In genomic region chr1:244970661-244971523, GRCh38 we compare ENCODE assay signal across 1 cellular context.
A peak's percentile ranks its signal among the peaks of the same experiment; 100 is the strongest.
TF ChIP-seq lines count a peak whose summit lies in the region.

No MANE protein-coding gene starts in this region.

TF ChIP-seq in HepG2, 621 proteins besides CTCF, POLR2A, EP300 and RAD21 (continued from another document and continues in another):
- TF ChIP-seq HMGXB3 (CRISPR knock-in tag; IDR thresholded peaks at IDR 0.05; ENCODE audit: borderline replicate concordance): no peak
- peak; percentile 70 for TF ChIP-seq ZNF331 (CRISPR knock-in tag; IDR thresholded peaks at IDR 0.05)
- peak; percentile 96 for TF ChIP-seq HNRNPK (IDR thresholded peaks at IDR 0.05; ENCODE audit: low read depth, low read length, poor library complexity, severe bottlenecking)
- TF ChIP-seq PAXIP1 (CRISPR knock-in tag; conservative IDR thresholded peaks at IDR 0.05): peak; percentile 56; the same call in 1 of the 2 replicates
- no peak for TF ChIP-seq ATF5 (CRISPR knock-in tag; IDR thresholded peaks at IDR 0.05; ENCODE audit: low read depth)
- TF ChIP-seq ZNF746 (CRISPR knock-in tag; IDR thresholded peaks at IDR 0.05): peak; percentile 93
- TF ChIP-seq TRAFD1 (CRISPR knock-in tag; IDR thresholded peaks at IDR 0.05; ENCODE audit: borderline replicate concordance): 0 out of 2 replicates have a peak, but pooled peaks have one; percentile 59
- peak; percentile 24; the same call in 1 of the 2 replicates for TF ChIP-seq DR1 (CRISPR knock-in tag; IDR thresholded peaks at IDR 0.05)
- no peak for TF ChIP-seq STAG1 (CRISPR knock-in tag; IDR thresholded peaks at IDR 0.05)
- no peak for TF ChIP-seq ZNF75D (CRISPR knock-in tag; IDR thresholded peaks at IDR 0.05; ENCODE audit: borderline replicate concordance)
- peak; percentile 9; the same call in 1 of the 2 replicates for TF ChIP-seq ATF2 (CRISPR knock-in tag; IDR thresholded peaks at IDR 0.05)
- TF ChIP-seq SAP130 (CRISPR knock-in tag; IDR thresholded peaks at IDR 0.05; ENCODE audit: low read depth): peak; percentile 61
- TF ChIP-seq TSC22D2 (CRISPR knock-in tag; IDR thresholded peaks at IDR 0.05; ENCODE audit: borderline replicate concordance): peak; percentile 85; the same call in 1 of the 2 replicates
- TF ChIP-seq ZNF83 (CRISPR knock-in tag; IDR thresholded peaks at IDR 0.05; ENCODE audit: borderline replicate concordance): no peak
- TF ChIP-seq ZNF672 (CRISPR knock-in tag; IDR thresholded peaks at IDR 0.05): no peak
- no peak for TF ChIP-seq ATF6 (CRISPR knock-in tag; conservative IDR thresholded peaks at IDR 0.05)
- TF ChIP-seq ZNF547 (CRISPR knock-in tag; IDR thresholded peaks at IDR 0.05): no peak; the same call in 1 of the 2 replicates
- TF ChIP-seq ZSCAN30 (CRISPR knock-in tag; IDR thresholded peaks at IDR 0.05): no peak
- no peak for TF ChIP-seq SNAPC5 (CRISPR knock-in tag; IDR thresholded peaks at IDR 0.05; ENCODE audit: borderline replicate concordance)
- no peak for TF ChIP-seq ZFAT (CRISPR knock-in tag; conservative IDR thresholded peaks at IDR 0.05)
- TF ChIP-seq ISX (CRISPR knock-in tag; conservative IDR thresholded peaks at IDR 0.05): no peak
- peak; percentile 35 for TF ChIP-seq ZNF883 (CRISPR knock-in tag; IDR thresholded peaks at IDR 0.05; ENCODE audit: not compliant biosample characterization)
- no peak for TF ChIP-seq ZNF597 (CRISPR knock-in tag; IDR thresholded peaks at IDR 0.05)
- peak; percentile 44; the same call in 1 of the 2 replicates for TF ChIP-seq ZNF891 (CRISPR knock-in tag; IDR thresholded peaks at IDR 0.05)
- TF ChIP-seq ZNF10 (CRISPR knock-in tag; IDR thresholded peaks at IDR 0.05; ENCODE audit: borderline replicate concordance, low read depth): no peak
- no peak; the same call in none of the 2 replicates for TF ChIP-seq ATF7-NPFF (CRISPR knock-in tag; IDR thresholded peaks at IDR 0.05; ENCODE audit: low read depth)
- TF ChIP-seq BCLAF1 (IDR thresholded peaks at IDR 0.05): no peak
- no peak for TF ChIP-seq ZNF724P (CRISPR knock-in tag; IDR thresholded peaks at IDR 0.05; ENCODE audit: borderline replicate concordance)
- TF ChIP-seq IKZF1 (IDR thresholded peaks at IDR 0.05): no peak
- no peak for TF ChIP-seq HOXA7 (CRISPR knock-in tag; IDR thresholded peaks at IDR 0.05)
- peak; percentile 92 for TF ChIP-seq POLR2G (IDR thresholded peaks at IDR 0.05; ENCODE audit: low read depth, low read length)
- 0 out of 2 replicates have a peak, but pooled peaks have one; percentile 25 for TF ChIP-seq THYN1 (CRISPR knock-in tag; IDR thresholded peaks at IDR 0.05; ENCODE audit: borderline replicate concordance, low read depth)
- 0 out of 2 replicates have a peak, but pooled peaks have one; percentile 29 for TF ChIP-seq GTF3A (CRISPR knock-in tag; conservative IDR thresholded peaks at IDR 0.05)
- peak; percentile 87; the same call in 1 of the 2 replicates for TF ChIP-seq ZNF276 (CRISPR knock-in tag; IDR thresholded peaks at IDR 0.05; ENCODE audit: low read depth)
- TF ChIP-seq MXI1 (IDR thresholded peaks at IDR 0.05; ENCODE audit: borderline replicate concordance, low read depth, low read length): peak; percentile 62; the same call in 1 of the 3 replicates
- peak; percentile 61; the same call in 1 of the 2 replicates for TF ChIP-seq TMF1 (CRISPR knock-in tag; IDR thresholded peaks at IDR 0.05; ENCODE audit: low read depth)
- TF ChIP-seq ARID2 (CRISPR knock-in tag; IDR thresholded peaks at IDR 0.05; ENCODE audit: borderline replicate concordance): 0 out of 2 replicates have a peak, but pooled peaks have one; percentile 9
- no peak for TF ChIP-seq ZNF775 (CRISPR knock-in tag; IDR thresholded peaks at IDR 0.05; ENCODE audit: borderline replicate concordance)
